In the genomic region with DNA sequence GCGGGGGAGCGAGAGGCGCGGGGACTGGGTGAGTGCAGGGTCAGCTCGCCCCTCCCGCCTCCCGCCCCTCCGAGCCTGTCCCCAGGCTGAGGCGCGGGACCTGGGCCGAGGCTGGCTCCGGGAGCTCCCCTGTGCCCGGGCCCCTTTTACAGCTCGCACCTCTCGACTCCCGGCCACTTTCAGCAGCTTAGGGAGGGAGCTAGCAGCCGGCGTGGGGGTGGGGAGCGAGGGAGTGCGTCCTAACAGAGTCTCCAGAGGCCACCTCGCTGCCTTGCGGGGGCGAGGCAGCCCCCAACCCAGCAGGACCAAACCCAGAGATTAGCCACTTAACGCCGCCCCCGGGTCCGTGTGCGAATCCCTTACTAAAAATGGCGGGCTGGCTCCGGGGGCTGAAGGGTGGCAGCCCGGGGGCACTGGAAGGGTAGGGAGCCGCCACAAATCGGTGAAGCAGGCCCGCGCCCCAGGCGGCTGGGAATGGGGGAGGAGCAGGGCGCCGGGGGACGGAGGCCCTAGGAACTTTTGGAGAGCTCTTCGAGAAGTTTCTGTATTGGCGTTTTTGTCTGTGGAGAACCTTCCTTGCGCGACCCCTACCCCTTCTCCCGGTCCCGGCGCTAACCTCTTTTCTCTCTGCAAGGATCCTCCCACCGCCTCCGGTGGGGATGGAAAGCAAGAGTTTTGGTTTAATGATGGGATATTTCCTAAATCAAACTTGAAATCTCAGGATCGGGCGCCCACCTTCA, we compare ENCODE assay signal across 9 cellular contexts. TPM values are rescaled to one million over a fixed set of nuclear protein-coding genes. Genes with fewer than 3 reads are reported as not detected.
DNase-seq lines count a peak whose midpoint lies in the region; ATAC-seq and TF ChIP-seq lines count a peak whose summit lies in the region.
"Had no signal": no experiment of that assay in that cellular context is flagged by ENCODE, and none has a peak within 500 bp of the region (broad histone marks: within the 10 kb centered on the region; RNA-seq: fewer than 3 reads in every experiment).

No MANE protein-coding gene starts in this region.

- intact Hi-C loops in breast epithelium (cut with DNase I; ENCODE audit: low total_unique reads): loop anchor here (10.0 kb wide), 2 partner anchors 272 to 392 kb away; no protein-coding TSS in a partner anchor

- peaks cover 24% of the 10 kb centered on the region for H3K4me1 Mint-ChIP-seq in activated naive CD8-positive, alpha-beta T cell treated with anti-CD3 and anti-CD28 coated beads for 36 hours
- peaks cover 22% of the 10 kb centered on the region for H3K4me1 Mint-ChIP-seq in activated naive CD8-positive, alpha-beta T cell treated with anti-CD3 and anti-CD28 coated beads, Interleukin-2, amount 50 U/mL, for 24 hours

- H3K36me3 ChIP-seq in breast epithelium (no peaks in the 10 kb centered on the region), lung (ENCODE audit: control insufficient read depth in 2 of 2, insufficient read depth in 2 of 2, low read length in 2 of 2) (no peaks in the 10 kb centered on the region), urinary bladder (ENCODE audit: insufficient read depth) (no peaks in the 10 kb centered on the region)

- WGBS in lung, 2 donors: 2 to 3% methylated on average over 41 to 50 of the region's 50 CpGs
- 2% methylated on average over 50 of the region's 50 CpGs for WGBS in urinary bladder

- peak overlapping the region; percentile 25 for H3K4me3 Mint-ChIP-seq in activated naive CD8-positive, alpha-beta T cell treated with anti-CD3 and anti-CD28 coated beads for 36 hours
- no peak overlapping the region for H3K4me3 Mint-ChIP-seq in activated naive CD8-positive, alpha-beta T cell treated with anti-CD3 and anti-CD28 coated beads, Interleukin-2, amount 50 U/mL, for 24 hours

- H3K27ac ChIP-seq in breast epithelium (peak overlapping the region; percentile 97 to 100), lung (ENCODE audit: low read depth in 1 of 2, low read length in 1 of 2) (peak overlapping the region; percentile 78 to 89), urinary bladder (ENCODE audit: low read depth) (no peak overlapping the region)

- H3K4me1 ChIP-seq in breast epithelium: peaks cover 0 to 5% of the 10 kb centered on the region in 2 donors
- H3K4me1 ChIP-seq in lung (ENCODE audit: control insufficient read depth in 2 of 2, insufficient read depth in 2 of 2, low read length in 2 of 2): peaks cover 0 to 20% of the 10 kb centered on the region in 2 donors
- peaks cover 2% of the 10 kb centered on the region for H3K4me1 ChIP-seq in urinary bladder (ENCODE audit: insufficient read depth)

- peaks cover 1% of the 10 kb centered on the region for H3K36me3 Mint-ChIP-seq in activated naive CD8-positive, alpha-beta T cell treated with anti-CD3 and anti-CD28 coated beads for 36 hours
- H3K36me3 Mint-ChIP-seq in activated naive CD8-positive, alpha-beta T cell treated with anti-CD3 and anti-CD28 coated beads, Interleukin-2, amount 50 U/mL, for 24 hours (ENCODE audit: low read depth): peaks cover 2% of the 10 kb centered on the region

- H3K27me3 ChIP-seq in breast epithelium: no peaks in the 10 kb centered on the region
- peaks cover 6% of the 10 kb centered on the region for H3K27me3 ChIP-seq in lung (ENCODE audit: control insufficient read depth, insufficient read depth)

- H3K4me3 ChIP-seq in breast epithelium: peak overlapping the region; percentile 80 to 99 (median 89)
- peak overlapping the region; percentile 22 for H3K4me3 ChIP-seq in lung
- peak overlapping the region; percentile 48 for H3K4me3 ChIP-seq in urinary bladder (ENCODE audit: low read depth, low read length)

- H3K9me3 ChIP-seq in breast epithelium (peaks cover 0 to 7% of the 10 kb centered on the region in 2 donors), lung (ENCODE audit: control insufficient read depth in 2 of 2, insufficient read depth in 1 of 2, low read length in 1 of 2) (peaks cover 0 to 5% of the 10 kb centered on the region in 2 donors)

- no peak for DNase-seq in activated naive CD8-positive, alpha-beta T cell treated with anti-CD3 and anti-CD28 coated beads for 36 hours
- DNase-seq in activated naive CD8-positive, alpha-beta T cell treated with anti-CD3 and anti-CD28 coated beads, Interleukin-2, amount 50 U/mL, for 24 hours: no peak
- DNase-seq in breast epithelium (ENCODE audit: low spot score in 2 of 2) (peak in 1 of 2 donors; percentile 72), lung (ENCODE audit: low spot score) (no peak), SHP77 treated with DMSO at 0.1 percent for 48 hours (lab: John Stamatoyannopoulos, UW) (no peak)

- TF ChIP-seq CTCF in breast epithelium (IDR thresholded peaks at IDR 0.05) (no peak), lung (IDR thresholded peaks at IDR 0.05; ENCODE audit: control extremely low read depth, extremely low read depth) (no peak)

- H3K9me3 Mint-ChIP-seq in activated naive CD8-positive, alpha-beta T cell treated with anti-CD3 and anti-CD28 coated beads for 36 hours: no peaks in the 10 kb centered on the region
- no peaks in the 10 kb centered on the region for H3K9me3 Mint-ChIP-seq in activated naive CD8-positive, alpha-beta T cell treated with anti-CD3 and anti-CD28 coated beads, Interleukin-2, amount 50 U/mL, for 24 hours
- H3K9me3 Mint-ChIP-seq: central memory CD8-positive, alpha-beta T cell had no signal

- no peak for ATAC-seq in activated naive CD8-positive, alpha-beta T cell treated with anti-CD3 and anti-CD28 coated beads, Interleukin-2, amount 50 U/mL, for 24 hours
- ATAC-seq in lung (ENCODE audit: insufficient read depth, low FRiP score): no peak
- no peak for ATAC-seq in GM21619 (IDR thresholded peaks at IDR 0.05; ENCODE audit: unreplicated experiment)
- no peak for ATAC-seq in GM21390 (IDR thresholded peaks at IDR 0.05; ENCODE audit: unreplicated experiment)

- no peak overlapping the region for H3K27ac Mint-ChIP-seq in activated naive CD8-positive, alpha-beta T cell treated with anti-CD3 and anti-CD28 coated beads for 36 hours
- H3K27ac Mint-ChIP-seq in activated naive CD8-positive, alpha-beta T cell treated with anti-CD3 and anti-CD28 coated beads, Interleukin-2, amount 50 U/mL, for 24 hours: no peak overlapping the region

- no peak for TF ChIP-seq POLR2A in breast epithelium (IDR thresholded peaks at IDR 0.05)

- peaks cover 89% of the 10 kb centered on the region for H3K27me3 Mint-ChIP-seq in activated naive CD8-positive, alpha-beta T cell treated with anti-CD3 and anti-CD28 coated beads for 36 hours
- H3K27me3 Mint-ChIP-seq in activated naive CD8-positive, alpha-beta T cell treated with anti-CD3 and anti-CD28 coated beads, Interleukin-2, amount 50 U/mL, for 24 hours: peaks cover 72% of the 10 kb centered on the region

RNA-seq across cellular contexts. Expression of a gene that starts 0.6 kb away (rescaled TPM):
- not detected for total RNA-seq in activated naive CD8-positive, alpha-beta T cell treated with anti-CD3 and anti-CD28 coated beads for 36 hours
- total RNA-seq in breast epithelium (100 to 1,000 TPM in 1 of 3 donors, 10 to 100 TPM in 2; 18.4 to 127 (median 56.7) TPM), lung (10 to 100 TPM; 62.5 to 84.2 TPM), urinary bladder (1.3 TPM)
- polyA plus RNA-seq in lung (10 to 100 TPM; 25.6 to 51.1 TPM), urinary bladder (1.2 TPM)

Comparison
In these comparisons a context has a peak if more than half of its experiments do, and no peak if none do; other contexts are left out.
1. H3K4me3 ChIP-seq: peak in every context shown above with its lines; median percentile 89 in breast epithelium; 48 in urinary bladder; 22 in lung.